In the genomic region with DNA sequence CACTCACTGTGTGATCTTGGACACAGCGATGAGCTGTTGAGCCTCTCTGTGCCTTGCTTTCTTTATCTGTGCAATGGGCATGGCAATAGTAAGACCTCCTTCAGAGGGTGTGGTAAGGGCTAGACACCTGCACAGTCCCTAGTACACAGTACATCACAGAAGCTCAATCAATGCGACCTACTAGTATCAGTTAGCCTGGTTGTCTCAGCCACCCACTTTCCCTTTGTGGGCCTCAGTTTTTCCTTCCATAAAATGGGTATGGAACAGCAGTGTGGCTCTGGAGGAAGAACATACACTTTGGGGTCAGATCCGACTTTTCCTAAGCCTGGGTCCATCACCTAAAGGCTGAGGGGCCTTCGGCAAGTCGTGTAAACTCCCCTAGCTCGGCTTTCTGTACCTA, we compare ENCODE assay signal across 16 cellular contexts. TPM values are rescaled to one million over a fixed set of nuclear protein-coding genes. Genes with fewer than 3 reads are reported as not detected.
DNase-seq lines count a peak whose midpoint lies in the region; ATAC-seq and TF ChIP-seq lines count a peak whose summit lies in the region.
"Had no signal": no experiment of that assay in that cellular context is flagged by ENCODE, and none has a peak within 500 bp of the region (broad histone marks: within the 10 kb centered on the region; RNA-seq: fewer than 3 reads in every experiment).

No MANE protein-coding gene starts in this region.

- H3K4me2 ChIP-seq in BLaER1 treated with 17β-estradiol and CSF1 and Interleukin-3, amounts not matched to agents 10 nM and 100 nM, result peak overlapping the region in 7 of 11 experiments; percentile 62 to 100 (median 76); a peak in 12 of 22 replicates
- no peak overlapping the region for H3K4me2 ChIP-seq in osteoblast (ENCODE audit: insufficient read depth, low read length)

- no peaks in the 10 kb centered on the region for H3K36me3 ChIP-seq in BLaER1 treated with 17β-estradiol and CSF1 and Interleukin-3, amounts not matched to agents 10 nM and 100 nM
- no peaks in the 10 kb centered on the region for H3K36me3 ChIP-seq in osteoblast (ENCODE audit: insufficient read depth, low read length)

- H3K27ac ChIP-seq in BLaER1 treated with 17β-estradiol and CSF1 and Interleukin-3, amounts not matched to agents 10 nM and 100 nM, result no peak overlapping the region
- no peak overlapping the region for H3K27ac ChIP-seq in osteoblast (ENCODE audit: low read depth, low read length)

- no peak overlapping the region for H3K9ac ChIP-seq in BLaER1 treated with 17β-estradiol and CSF1 and Interleukin-3, amounts not matched to agents 10 nM and 100 nM

- peaks cover 0 to 14% (median 4%) of the 10 kb centered on the region in 11 experiments; a peak in 8 of 22 replicates for H4K20me1 ChIP-seq in BLaER1 treated with 17β-estradiol and CSF1 and Interleukin-3, amounts not matched to agents 10 nM and 100 nM
- no peaks in the 10 kb centered on the region for H4K20me1 ChIP-seq in osteoblast (ENCODE audit: insufficient read depth, low read length)

- peaks cover 44 to 97% (median 88%) of the 10 kb centered on the region in 10 experiments for H3K4me1 ChIP-seq in BLaER1 treated with 17β-estradiol and CSF1 and Interleukin-3, amounts not matched to agents 10 nM and 100 nM
- peaks cover 8% of the 10 kb centered on the region for H3K4me1 ChIP-seq in osteoblast (ENCODE audit: insufficient read depth, low read length)

- no peak overlapping the region for H2AFZ ChIP-seq in osteoblast (ENCODE audit: low read length)

- DNase-seq in WTC11 (ENCODE audit: low spot score) (no peak), osteoblast (ENCODE audit: insufficient read length, low spot score, missing footprints) (peak; percentile 77), HuH-7 (ENCODE audit: low spot score) (no peak), HFFc6 (no peak), inferior parietal cortex (ENCODE audit: extremely low spot score) (no peak)
- DNase-seq: C1 segment of cervical spinal cord; CD4-positive, CD25-positive, alpha-beta regulatory T cell; CD8-positive, alpha-beta memory T cell; COR-L47; DMS 273 treated with DMSO at 0.1 percent for 48 hours; DMS53; DND-41; EL; H7 had no signal

- no peaks in the 10 kb centered on the region for H3K9me3 Mint-ChIP-seq in WTC11
- H3K9me3 Mint-ChIP-seq in HFFc6, result no peaks in the 10 kb centered on the region
- H3K9me3 Mint-ChIP-seq: CD8-positive, alpha-beta memory T cell had no signal

- ATAC-seq in WTC11, result no peak
- ATAC-seq: HCT116 had no signal

- H3K4me3 Mint-ChIP-seq in WTC11 (no peak overlapping the region), HFFc6 (no peak overlapping the region)
- H3K4me3 Mint-ChIP-seq: CD4-positive, CD25-positive, alpha-beta regulatory T cell; CD8-positive, alpha-beta memory T cell had no signal

- no peaks in the 10 kb centered on the region for H3K36me3 Mint-ChIP-seq in WTC11
- H3K36me3 Mint-ChIP-seq in HFFc6 (ENCODE audit: low read depth), result no peaks in the 10 kb centered on the region
- H3K36me3 Mint-ChIP-seq: CD4-positive, CD25-positive, alpha-beta regulatory T cell; CD8-positive, alpha-beta memory T cell had no signal

- TF ChIP-seq CTCF in WTC11 (IDR thresholded peaks at IDR 0.05) (no peak), osteoblast (IDR thresholded peaks at IDR 0.05; ENCODE audit: extremely low read depth, low read depth, low read length) (no peak), HFFc6 (IDR thresholded peaks at IDR 0.05) (no peak)

- peaks cover 20% of the 10 kb centered on the region for H3K27me3 Mint-ChIP-seq in WTC11 (ENCODE audit: low read depth)
- peaks cover 9% of the 10 kb centered on the region for H3K27me3 Mint-ChIP-seq in HFFc6 (ENCODE audit: insufficient read depth)

- H3K4me1 Mint-ChIP-seq in WTC11, result peaks cover 10% of the 10 kb centered on the region
- H3K4me1 Mint-ChIP-seq in HFFc6 (ENCODE audit: low read depth), result peaks cover 11% of the 10 kb centered on the region
- H3K4me1 Mint-ChIP-seq: CD8-positive, alpha-beta memory T cell had no signal

- no peaks in the 10 kb centered on the region for H3K9me3 ChIP-seq in BLaER1 treated with 17β-estradiol and CSF1 and Interleukin-3, amounts not matched to agents 10 nM and 100 nM (replicated peaks in 1 of 11)
- H3K9me3 ChIP-seq in osteoblast (ENCODE audit: low read depth, low read length), result no peaks in the 10 kb centered on the region

- POLR2A ChIA-PET in WTC11 (lab: Charles Lee), result no interaction called here

- H3K27ac Mint-ChIP-seq in WTC11, result peak overlapping the region; percentile 45; the same call in 1 of the 2 replicates
- H3K27ac Mint-ChIP-seq in HFFc6, result no peak overlapping the region
- H3K27ac Mint-ChIP-seq: CD8-positive, alpha-beta memory T cell had no signal

- no peaks in the 10 kb centered on the region for H3K79me2 ChIP-seq in osteoblast (ENCODE audit: insufficient read depth, low read length)

- peaks cover 0 to 30% (median 0%) of the 10 kb centered on the region in 11 experiments; a peak in 11 of 22 replicates for H3K27me3 ChIP-seq in BLaER1 treated with 17β-estradiol and CSF1 and Interleukin-3, amounts not matched to agents 10 nM and 100 nM
- peaks cover 5% of the 10 kb centered on the region for H3K27me3 ChIP-seq in osteoblast (ENCODE audit: insufficient read depth, low read length)

- H3K4me3 ChIP-seq in BLaER1 treated with 17β-estradiol and CSF1 and Interleukin-3, amounts not matched to agents 10 nM and 100 nM, result no peak overlapping the region
- H3K4me3 ChIP-seq in osteoblast (ENCODE audit: insufficient read depth, low read length), result no peak overlapping the region

- CTCF ChIA-PET in WTC11 (lab: Charles Lee), result interaction anchor here (1.2 to 2.3 kb wide), 7 partner anchors 16 to 145 kb away, joined by 4 to 32 read pairs (median 14); no protein-coding TSS in a partner anchor

TF ChIP-seq in WTC11, 78 proteins besides CTCF, POLR2A, EP300 and RAD21:
- TF ChIP-seq NR3C1 (CRISPR knock-in tag; conservative IDR thresholded peaks at IDR 0.05; ENCODE audit: low read depth), result no peak
- no peak for TF ChIP-seq IRF2 (CRISPR knock-in tag; IDR thresholded peaks at IDR 0.05; ENCODE audit: borderline replicate concordance, low read depth)
- TF ChIP-seq JUN (CRISPR knock-in tag; IDR thresholded peaks at IDR 0.05), result no peak
- no peak for TF ChIP-seq SMAD3 (CRISPR knock-in tag; IDR thresholded peaks at IDR 0.05; ENCODE audit: borderline replicate concordance)
- 0 out of 2 replicates have a peak, but pooled peaks have one; percentile 25 for TF ChIP-seq GTF2I (CRISPR knock-in tag; conservative IDR thresholded peaks at IDR 0.05)
TF ChIP-seq in WTC11: peak in this region for 1.

RNA-seq across cellular contexts. Expression of a gene that starts 3.5 kb away (rescaled TPM):
- total RNA-seq in WTC11 (2021), result 2.3 to 5.5 TPM (median 4.8 TPM) in 3 replicates
- total RNA-seq in osteoblast, result 4.0 and 11.5 TPM in 2 replicates
- 1 to 10 TPM; 4.2 to 7.0 (median 4.8) TPM for total RNA-seq in HFFc6 (2021; fragmentation: NEBNext Ultra II Directional; extraction: Animal tissue kit (Norgen Biotek cat#: 25700))
- total RNA-seq: CD4-positive, CD25-positive, alpha-beta regulatory T cell; CD8-positive, alpha-beta memory T cell had no signal
